In the genomic region with DNA sequence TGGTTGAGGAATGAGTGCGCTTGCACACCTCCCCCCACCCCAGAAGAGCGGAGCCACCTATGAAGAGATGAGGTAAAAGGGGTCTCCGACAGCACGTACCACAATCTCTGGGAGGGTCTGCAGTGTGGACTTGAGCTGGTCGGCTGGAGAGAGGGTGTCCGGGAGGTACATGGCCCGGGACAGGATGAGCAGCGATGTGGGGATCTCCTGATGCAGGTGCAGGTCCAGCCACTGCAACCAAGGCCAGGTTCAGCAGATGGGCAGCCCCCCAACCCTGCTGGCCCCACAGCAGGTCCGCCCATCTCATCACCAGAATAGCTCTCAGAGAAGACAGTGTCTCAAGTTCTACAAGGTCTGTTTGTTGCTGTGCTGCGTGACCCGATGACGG, we compare ENCODE assay signal across 11 cellular contexts.
"Had no signal": no experiment of that assay in that cellular context is flagged by ENCODE, and none has a peak within 500 bp of the region (broad histone marks: within the 10 kb centered on the region; RNA-seq: fewer than 3 reads in every experiment).

No MANE protein-coding gene starts in this region.

- H3K9me3 ChIP-seq: HAP-1 had no signal

- H3K4me1 ChIP-seq: HAP-1 had no signal

- H3K4me2 ChIP-seq: GM23338 had no signal

- H3K27ac Mint-ChIP-seq: GM23338, H9, HFFc6 had no signal

- H3K9me3 Mint-ChIP-seq: H9, HFFc6 had no signal

- ATAC-seq: GM23338, HCT116 had no signal

- FAIRE-seq: H1, H54 had no signal

- H3K4me3 Mint-ChIP-seq: GM23338, H9, HFFc6 had no signal

- H3K4me1 Mint-ChIP-seq: GM23338, H9 had no signal

- H3K27ac ChIP-seq: GM23248 had no signal

- DNase-seq: GM23248, GOT3, H7, H9, HCEC 1CT, HFFc6 had no signal

- H3K4me3 ChIP-seq: GM23248, GM23338, HAP-1 had no signal

- H3K9ac ChIP-seq: GM23248 had no signal

- H2AFZ ChIP-seq: GM23248, GM23338 had no signal
